ENCODE assay signal across 9 cellular contexts in genomic region chr6:71289802-71290175, GRCh38. TPM values are rescaled to one million over a fixed set of nuclear protein-coding genes. Genes with fewer than 3 reads are reported as not detected.
A peak's percentile ranks its signal among the peaks of the same experiment; 100 is the strongest.
DNase-seq lines count a peak whose midpoint lies in the region; TF ChIP-seq lines count a peak whose summit lies in the region.
"Had no signal": no experiment of that assay in that cellular context is flagged by ENCODE, and none has a peak within 500 bp of the region (broad histone marks: within the 10 kb centered on the region; RNA-seq: fewer than 3 reads in every experiment).

No MANE protein-coding gene starts in this region.

- H3K9me3 ChIP-seq in MM.1S (replicated peaks; ENCODE audit: insufficient read depth, low read length): no peaks in the 10 kb centered on the region
- H3K9me3 ChIP-seq in duodenal mucosa (ENCODE audit: control insufficient read depth in 1 of 2, low read length in 2 of 2): no peaks in the 10 kb centered on the region
- H3K9me3 ChIP-seq in neural cell (ENCODE audit: low read length): no peaks in the 10 kb centered on the region
- no peaks in the 10 kb centered on the region for H3K9me3 ChIP-seq in thyroid gland

- H3F3A ChIP-seq in MM.1S (ENCODE audit: insufficient read depth, low read length) (peaks cover 15% of the 10 kb centered on the region), neural cell (ENCODE audit: insufficient read depth, low read length, poor library complexity, severe bottlenecking) (no peaks in the 10 kb centered on the region)

- TF ChIP-seq EP300 in neural cell (conservative IDR thresholded peaks at IDR 0.05; ENCODE audit: poor library complexity, severe bottlenecking): no peak

- H2AFZ ChIP-seq in MM.1S (ENCODE audit: low read length): no peak overlapping the region
- no peak overlapping the region for H2AFZ ChIP-seq in neural cell (ENCODE audit: low read depth, low read length)

- peaks cover 36% of the 10 kb centered on the region for H3K79me2 ChIP-seq in MM.1S (ENCODE audit: low read length)
- H3K79me2 ChIP-seq in neural cell (replicated peaks; ENCODE audit: insufficient read depth, low read length): no peaks in the 10 kb centered on the region

- H4K20me1 ChIP-seq in MM.1S (ENCODE audit: insufficient read depth, low read length): no peaks in the 10 kb centered on the region
- no peaks in the 10 kb centered on the region for H4K20me1 ChIP-seq in neural cell (ENCODE audit: insufficient read depth)

- POLR2A ChIA-PET in RWPE1 (lab: Yijun Ruan, JAX; ENCODE audit: low non-redundant PET): no interaction called here

- H3K4me1 ChIP-seq in MM.1S (ENCODE audit: low read length) (peaks cover 31% of the 10 kb centered on the region), duodenal mucosa (ENCODE audit: control insufficient read depth in 1 of 2, insufficient read depth in 2 of 2, low read length in 2 of 2) (peaks cover 16 to 28% of the 10 kb centered on the region in 2 donors), thyroid gland (peaks cover 0 to 14% of the 10 kb centered on the region in 2 donors)

- intact Hi-C loops in thyroid gland (cut with DNase I) (no loop called here), head of caudate nucleus (cut with DNase I) (no loop called here)

- H3K4me2 ChIP-seq in MM.1S (ENCODE audit: low read depth, low read length) (peak overlapping the region; percentile 74), neural cell (ENCODE audit: low read length) (peak overlapping the region; percentile 32)

- no peak for TF ChIP-seq POLR2A in thyroid gland (IDR thresholded peaks at IDR 0.05)

- H3K27me3 ChIP-seq in MM.1S (replicated peaks; ENCODE audit: insufficient read depth, low read length): no peaks in the 10 kb centered on the region
- H3K27me3 ChIP-seq in duodenal mucosa (ENCODE audit: control insufficient read depth in 1 of 2, insufficient read depth in 2 of 2, low read length in 2 of 2): no peaks in the 10 kb centered on the region
- no peaks in the 10 kb centered on the region for H3K27me3 ChIP-seq in neural cell (ENCODE audit: insufficient read depth, low read depth, low read length)
- H3K27me3 ChIP-seq in thyroid gland: no peaks in the 10 kb centered on the region

- H3K36me3 ChIP-seq in MM.1S (replicated peaks; ENCODE audit: insufficient read depth, low read length): no peaks in the 10 kb centered on the region; the same call in 1 of the 2 replicates
- peaks cover 0 to 6% of the 10 kb centered on the region in 2 donors for H3K36me3 ChIP-seq in duodenal mucosa (ENCODE audit: control insufficient read depth in 1 of 2, insufficient read depth in 2 of 2, low read length in 2 of 2)
- H3K36me3 ChIP-seq in neural cell (ENCODE audit: insufficient read depth, low read length): no peaks in the 10 kb centered on the region
- H3K36me3 ChIP-seq in thyroid gland: no peaks in the 10 kb centered on the region

- no peaks in the 10 kb centered on the region for H3K9me2 ChIP-seq in MM.1S (replicated peaks; ENCODE audit: insufficient read depth, low read length)
- H3K9me2 ChIP-seq in neural cell (ENCODE audit: insufficient read depth, low read length): no peaks in the 10 kb centered on the region

- H3K4me3 ChIP-seq in MM.1S (ENCODE audit: low read length) (peak overlapping the region; percentile 84), duodenal mucosa (ENCODE audit: low read depth in 1 of 2, low read length in 2 of 2) (peak overlapping the region; percentile 65 to 66), neural cell (ENCODE audit: low read length) (peak overlapping the region; percentile 72), thyroid gland (replicated peaks in 1 of 3) (peak overlapping the region in 1 of 3 donors; percentile 68)

- CTCF ChIA-PET in RWPE1 (lab: Yijun Ruan, JAX): interaction anchor here (0.6 to 1.5 kb wide), 4 partner anchors 10 to 102 kb away, joined by 3 to 6 read pairs (median 4); no protein-coding TSS in a partner anchor

- 83 to 91% methylated on average over 5 of the region's 5 CpGs for WGBS in thyroid gland, 2 donors

- no peak for TF ChIP-seq RAD21 in neural cell (conservative IDR thresholded peaks at IDR 0.05)

- H3K27ac ChIP-seq in C4-2B (peak overlapping the region; percentile 98; the same call in 1 of the 2 replicates), MM.1S (ENCODE audit: low read length) (no peak overlapping the region), duodenal mucosa (ENCODE audit: low read depth, low read length) (no peak overlapping the region), neural cell (ENCODE audit: low read length) (no peak overlapping the region), thyroid gland (peak overlapping the region in 1 of 3 donors; percentile 61), RWPE1 (no peak overlapping the region)

- TF ChIP-seq CTCF in C4-2B (conservative IDR thresholded peaks at IDR 0.05) (no peak), MM.1S (IDR thresholded peaks at IDR 0.05; ENCODE audit: low read length) (no peak), neural cell (IDR thresholded peaks at IDR 0.05; ENCODE audit: poor library complexity, severe bottlenecking) (no peak), thyroid gland (IDR thresholded peaks at IDR 0.05) (no peak), RWPE1 (conservative IDR thresholded peaks at IDR 0.05; ENCODE audit: low read depth) (no peak)

- DNase-seq in MM.1S: no peak
- no peak for DNase-seq in thyroid gland
- DNase-seq in NCI-H2029 treated with DMSO at 0.1 percent for 48 hours (lab: John Stamatoyannopoulos, UW): no peak
- DNase-seq in head of caudate nucleus: no peak
- no peak for DNase-seq in RWPE1 (ENCODE audit: low spot score)
- DNase-seq: NCI-H1092 had no signal

- peak overlapping the region; percentile 74; the same call in 1 of the 2 replicates for H3K9ac ChIP-seq in MM.1S (ENCODE audit: low read length)
- peak overlapping the region in 1 of 2 donors; percentile 60 for H3K9ac ChIP-seq in duodenal mucosa (ENCODE audit: low read depth in 1 of 2, low read length in 2 of 2)
- no peak overlapping the region for H3K9ac ChIP-seq in neural cell (ENCODE audit: low read length)

TF ChIP-seq in neural cell, 6 proteins besides CTCF, POLR2A, EP300 and RAD21:
- no peak for TF ChIP-seq POLR2AphosphoS5 (IDR thresholded peaks at IDR 0.05)

RNA-seq across cellular contexts. Expression of gene OGFRL1, which starts 1.2 kb away (rescaled TPM):
- 5.9 and 8.3 TPM in 2 replicates for polyA plus RNA-seq in neural cell
- 13.6 and 15.0 TPM in 2 replicates for polyA minus RNA-seq in neural cell
- 10 to 100 TPM; 12.1 to 27.3 (median 18.0) TPM for total RNA-seq in thyroid gland
